Comparison of ENCODE assay signal across 15 cellular contexts in genomic region chr6:151842816-151843215, GRCh38. TPM values are rescaled to one million over a fixed set of nuclear protein-coding genes. Genes with fewer than 3 reads are reported as not detected.
"Had no signal": no experiment of that assay in that cellular context is flagged by ENCODE, and none has a peak within 500 bp of the region (broad histone marks: within the 10 kb centered on the region; RNA-seq: fewer than 3 reads in every experiment).

No MANE protein-coding gene starts in this region.

- H3K9me3 Mint-ChIP-seq: nephron progenitor cell had no signal

- H3K4me3 ChIP-seq: colonic mucosa, hepatocyte, sigmoid colon, stomach had no signal

- H3K4me1 ChIP-seq: colonic mucosa, sigmoid colon, stomach had no signal

- H3K4me1 Mint-ChIP-seq: nephron progenitor cell had no signal

- H3K36me3 ChIP-seq: colonic mucosa, sigmoid colon, stomach had no signal

- H3K79me2 ChIP-seq: hepatocyte had no signal

- DNase-seq: colonic mucosa; dermis blood vessel endothelial cell; erythroblast; foreskin melanocyte; head of caudate nucleus; kidney glomerular epithelial cell; naive thymus-derived CD4-positive, alpha-beta T cell; nephron progenitor cell; posterior cingulate gyrus; sigmoid colon; small intestine; stimulated activated CD4-positive, alpha-beta T cell treated with anti-CD3 and anti-CD28 coated beads, Interleukin-12 subunit alpha, Interleukin-12 subunit beta, amount 100 ng/mL, for 4 hours; stimulated activated naive CD4-positive, alpha-beta T cell; stomach had no signal

- H3K27me3 ChIP-seq: colonic mucosa, hepatocyte, sigmoid colon, stomach had no signal

- H3K4me3 Mint-ChIP-seq: naive thymus-derived CD4-positive, alpha-beta T cell; nephron progenitor cell had no signal

- H3K9me3 ChIP-seq: colonic mucosa, sigmoid colon, stomach had no signal

- ATAC-seq: naive thymus-derived CD4-positive, alpha-beta T cell had no signal

- H3K27me3 Mint-ChIP-seq: naive thymus-derived CD4-positive, alpha-beta T cell had no signal

- H2AFZ ChIP-seq: hepatocyte had no signal

- H3K27ac Mint-ChIP-seq: naive thymus-derived CD4-positive, alpha-beta T cell; nephron progenitor cell had no signal

- H3K4me2 ChIP-seq: hepatocyte had no signal

- H3K27ac ChIP-seq: colonic mucosa, hepatocyte, sigmoid colon, stomach had no signal

RNA-seq across cellular contexts. Expression of gene ESR1, which starts 35.3 kb away (rescaled TPM):
- total RNA-seq: dermis blood vessel endothelial cell had no signal
- polyA plus RNA-seq: hepatocyte had no signal
